Comparison of ENCODE assay signal across 2 cellular contexts in genomic region chr13:24627864-24628418, GRCh38.
A peak's percentile ranks its signal among the peaks of the same experiment; 100 is the strongest.
TF ChIP-seq lines count a peak whose summit lies in the region.

No MANE protein-coding gene starts in this region.

TF ChIP-seq in GM23338, 12 proteins besides CTCF, POLR2A, EP300 and RAD21 (continued from another document):
- TF ChIP-seq ZNF462 (CRISPR knock-in tag; IDR thresholded peaks at IDR 0.05) (no peak), CREB1 (CRISPR knock-in tag; IDR thresholded peaks at IDR 0.05; ENCODE audit: low read depth) (no peak), EZH2 (IDR thresholded peaks at IDR 0.05; ENCODE audit: low read depth, unreplicated experiment) (no peak), REST (IDR thresholded peaks at IDR 0.05; ENCODE audit: unreplicated experiment) (no peak), JUNB (IDR thresholded peaks at IDR 0.05; ENCODE audit: unreplicated experiment) (no peak), STAT1 (IDR thresholded peaks at IDR 0.05; ENCODE audit: unreplicated experiment) (no peak)

TF ChIP-seq in WTC11, 78 proteins besides CTCF, POLR2A, EP300 and RAD21:
- TF ChIP-seq AR (CRISPR knock-in tag; IDR thresholded peaks at IDR 0.05) (no peak), MAX (CRISPR knock-in tag; IDR thresholded peaks at IDR 0.05) (peak; percentile 42; the same call in 1 of the 2 replicates)
